In the genomic region with DNA sequence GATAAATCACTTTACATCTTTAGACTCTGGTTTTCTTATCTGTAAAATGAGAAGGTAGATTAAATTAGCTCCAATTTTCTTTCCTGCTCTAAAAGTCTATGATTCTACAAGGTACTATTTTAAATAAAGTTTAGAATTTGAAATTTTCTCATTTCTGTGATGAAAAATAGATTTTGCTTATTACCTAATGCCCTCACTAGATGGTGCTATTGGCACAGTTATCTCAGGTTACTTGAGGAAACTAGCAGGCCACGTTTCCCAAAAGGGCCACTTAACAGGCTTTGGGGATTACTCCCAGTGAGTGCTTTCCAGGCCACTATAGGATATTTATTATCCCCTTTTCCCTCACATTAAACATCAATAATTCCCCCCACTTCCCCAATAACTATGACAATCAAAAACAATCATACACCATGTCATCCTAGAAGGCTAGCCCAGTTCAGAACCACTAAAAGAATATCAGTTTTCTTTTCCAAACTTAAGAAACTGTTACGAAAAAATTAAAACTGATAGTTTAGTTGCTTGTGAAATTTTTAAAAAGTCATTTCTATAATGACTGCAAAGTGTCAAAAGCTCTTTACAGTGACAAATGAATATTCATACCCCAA, we compare ENCODE assay signal across 8 cellular contexts. TPM values are rescaled to one million over a fixed set of nuclear protein-coding genes. Genes with fewer than 3 reads are reported as not detected.
A peak's percentile ranks its signal among the peaks of the same experiment; 100 is the strongest.
DNase-seq lines count a peak whose midpoint lies in the region; ATAC-seq, FAIRE-seq and TF ChIP-seq lines count a peak whose summit lies in the region.

No MANE protein-coding gene starts in this region.

- H3K4me1 Mint-ChIP-seq in stimulated activated memory B cell treated with anti-CD40 and anti-IgM and Interleukin-4, amounts not matched to agents 10 μg/mL and 1 μg/mL and 100 μg/mL, for 72 hours: peaks cover 6% of the 10 kb centered on the region

- no peaks in the 10 kb centered on the region for H3F3A ChIP-seq in MM.1S (ENCODE audit: insufficient read depth, low read length)

- H3K9me3 ChIP-seq in MM.1S (replicated peaks; ENCODE audit: insufficient read depth, low read length) (no peaks in the 10 kb centered on the region), mammary epithelial cell (replicated peaks; ENCODE audit: insufficient read depth, low read length) (peaks cover 3% of the 10 kb centered on the region)

- H3K9me2 ChIP-seq in MM.1S (replicated peaks; ENCODE audit: insufficient read depth, low read length): no peaks in the 10 kb centered on the region

- H3K27me3 Mint-ChIP-seq in stimulated activated memory B cell treated with anti-CD40 and anti-IgM and Interleukin-4, amounts not matched to agents 10 μg/mL and 1 μg/mL and 100 μg/mL, for 72 hours: no peaks in the 10 kb centered on the region

- CTCF ChIA-PET in mammary epithelial cell (lab: Charles Lee; ENCODE audit: low non-redundant PET): interaction anchor here (0.6 kb wide), 1 partner anchor 147 kb away, joined by 4 read pairs; no protein-coding TSS in a partner anchor

- H3K9ac ChIP-seq in MM.1S (ENCODE audit: low read length) (no peak overlapping the region), mammary epithelial cell (ENCODE audit: insufficient read depth, low read length) (no peak overlapping the region)

- peak; percentile 98 for FAIRE-seq in islet of Langerhans (lab: Jason Lieb, UNC)

- intact Hi-C loops in mammary epithelial cell (cut with micrococcal nuclease): loop anchor here (1.0 to 5.0 kb wide), 6 partner anchors 30 to 1241 kb away; partner anchors contain the start of genes OMA1 and TACSTD2

- no TSS peak for BruUV-seq in mammary epithelial cell (replicated peaks; lab: Mats Ljungman, UMichigan)

- 50% methylated on average over 2 of the region's 2 CpGs for WGBS in mammary epithelial cell (ENCODE audit: low coverage, missing lambda C conversion rate)

- peak overlapping the region; percentile 75 for H3K27ac Mint-ChIP-seq in stimulated activated memory B cell treated with anti-CD40 and anti-IgM and Interleukin-4, amounts not matched to agents 10 μg/mL and 1 μg/mL and 100 μg/mL, for 72 hours

- no peaks in the 10 kb centered on the region for H3K36me3 ChIP-seq in MM.1S (replicated peaks; ENCODE audit: insufficient read depth, low read length)
- no peaks in the 10 kb centered on the region for H3K36me3 ChIP-seq in mammary epithelial cell (ENCODE audit: insufficient read depth, low read length)

- peak; percentile 62 for TF ChIP-seq CTCF in MM.1S (IDR thresholded peaks at IDR 0.05; ENCODE audit: low read length)
- TF ChIP-seq CTCF in mammary epithelial cell (conservative IDR thresholded peaks at IDR 0.05 in 1 of 2, IDR thresholded peaks at IDR 0.05 in 1 of 2; ENCODE audit: extremely low read depth in 1 of 2, insufficient read depth in 1 of 2, low read depth in 1 of 2, low read length in 2 of 2): peak; percentile 46 to 60

- no peak overlapping the region for H3K4me3 Mint-ChIP-seq in stimulated activated memory B cell treated with anti-CD40 and anti-IgM and Interleukin-4, amounts not matched to agents 10 μg/mL and 1 μg/mL and 100 μg/mL, for 72 hours

- H3K4me1 ChIP-seq in MM.1S (ENCODE audit: low read length): no peaks in the 10 kb centered on the region
- H3K4me1 ChIP-seq in mammary epithelial cell (ENCODE audit: insufficient read depth, low read length): no peaks in the 10 kb centered on the region

- dilution Hi-C loops in mammary epithelial cell (cut with HindIII; ENCODE audit: low sequenced_read_pairs): no loop called here

- peaks cover 68% of the 10 kb centered on the region for H3K36me3 Mint-ChIP-seq in stimulated activated memory B cell treated with anti-CD40 and anti-IgM and Interleukin-4, amounts not matched to agents 10 μg/mL and 1 μg/mL and 100 μg/mL, for 72 hours

- peaks cover 2% of the 10 kb centered on the region for H3K9me3 Mint-ChIP-seq in stimulated activated memory B cell treated with anti-CD40 and anti-IgM and Interleukin-4, amounts not matched to agents 10 μg/mL and 1 μg/mL and 100 μg/mL, for 72 hours

- H3K27me3 ChIP-seq in MM.1S (replicated peaks; ENCODE audit: insufficient read depth, low read length) (no peaks in the 10 kb centered on the region), mammary epithelial cell (ENCODE audit: insufficient read depth, low read length) (no peaks in the 10 kb centered on the region)

- H2AFZ ChIP-seq in MM.1S (ENCODE audit: low read length) (no peak overlapping the region), mammary epithelial cell (ENCODE audit: low read depth, low read length) (no peak overlapping the region)

- no peak overlapping the region for H3K4me3 ChIP-seq in MM.1S (ENCODE audit: low read length)
- no peak overlapping the region for H3K4me3 ChIP-seq in mammary epithelial cell (replicated peaks in 1 of 3; ENCODE audit: insufficient read depth in 1 of 3, low read depth in 2 of 3, low read length in 3 of 3)

- no peak overlapping the region for H3K27ac ChIP-seq in MM.1S (ENCODE audit: low read length)
- no peak overlapping the region for H3K27ac ChIP-seq in mammary epithelial cell (ENCODE audit: insufficient read depth, low read depth, low read length)

- no peaks in the 10 kb centered on the region for H3K79me2 ChIP-seq in MM.1S (ENCODE audit: low read length)
- H3K79me2 ChIP-seq in mammary epithelial cell (ENCODE audit: insufficient read depth, low read length): no peaks in the 10 kb centered on the region

- H4K20me1 ChIP-seq in MM.1S (ENCODE audit: insufficient read depth, low read length): no peaks in the 10 kb centered on the region
- H4K20me1 ChIP-seq in mammary epithelial cell (ENCODE audit: insufficient read depth, low read length): no peaks in the 10 kb centered on the region

- H3K4me2 ChIP-seq in MM.1S (ENCODE audit: low read depth, low read length): no peak overlapping the region
- H3K4me2 ChIP-seq in mammary epithelial cell (ENCODE audit: insufficient read depth, low read depth, low read length): no peak overlapping the region

- DNase-seq in A172 (ENCODE audit: low spot score) (peak; percentile 41), G401 (ENCODE audit: low spot score) (peak; percentile 74), MM.1S (peak; percentile 66), RPMI8226 (peak; percentile 67), mammary epithelial cell (peak; percentile 51)

- in situ Hi-C loops in G401 (cut with HindIII; ENCODE audit: low sequenced_read_pairs): no loop called here
- in situ Hi-C loops in mammary epithelial cell (cut with MboI; ENCODE audit: low sequenced_read_pairs in 2 of 2): loop anchor here in 1 of 2 donors (5.0 to 25.0 kb wide), 2 partner anchors 131 to 1246 kb away; no protein-coding TSS in a partner anchor

- ATAC-seq in stimulated activated memory B cell treated with anti-CD40 and anti-IgM and Interleukin-4, amounts not matched to agents 10 μg/mL and 1 μg/mL and 100 μg/mL, for 72 hours: no peak
- no peak for ATAC-seq in HG03025 (IDR thresholded peaks at IDR 0.05; ENCODE audit: low FRiP score, unreplicated experiment)

RNA-seq across cellular contexts. Expression of gene OMA1, which starts 30.6 kb away (rescaled TPM):
- 13.6 and 20.4 TPM in 2 replicates for total RNA-seq in A172 (2014; rRNA removed; shearing (Covaris generic))
- total RNA-seq in G401 (2014; rRNA removed; shearing (Covaris generic)): 22.1 and 24.6 TPM in 2 replicates
- 10 to 100 TPM; 14.8 to 20.3 TPM for total RNA-seq in mammary epithelial cell
- 10.9 TPM for polyA plus RNA-seq in mammary epithelial cell
- not detected for polyA minus RNA-seq in mammary epithelial cell
